In the genomic region with DNA sequence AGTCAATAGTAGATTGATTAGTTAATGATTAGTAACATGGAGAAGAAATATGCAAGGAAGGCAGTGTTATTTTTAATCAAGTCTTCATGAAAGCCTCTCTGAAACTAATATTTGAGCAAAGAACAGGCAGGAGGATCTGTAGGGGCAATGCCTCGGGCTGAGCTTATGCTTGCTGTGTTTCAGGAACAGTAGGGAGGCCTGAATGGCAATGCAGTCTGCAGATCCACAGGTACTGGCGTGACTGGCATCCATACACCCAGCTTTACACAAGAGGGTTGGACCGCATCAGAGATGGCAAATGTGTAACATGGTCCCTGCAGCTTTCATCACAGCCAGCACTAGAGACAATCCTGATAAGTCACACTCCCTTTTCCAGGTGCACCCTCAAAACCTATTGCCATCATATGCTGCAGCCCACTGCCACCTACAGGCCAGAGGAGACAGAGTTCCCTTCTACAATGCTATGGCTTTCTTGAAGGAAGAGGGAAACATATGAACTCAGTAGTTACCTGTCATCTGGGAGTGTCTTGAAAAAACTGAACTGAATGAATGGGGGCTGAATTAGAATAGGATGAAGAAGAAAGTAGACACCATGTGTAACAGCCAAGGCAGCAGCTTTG, we compare ENCODE assay signal across 8 cellular contexts.
DNase-seq lines count a peak whose midpoint lies in the region; ATAC-seq and TF ChIP-seq lines count a peak whose summit lies in the region.

No MANE protein-coding gene starts in this region.

- no peak for TF ChIP-seq EP300 in tibial nerve (IDR thresholded peaks at IDR 0.05)

- no peaks in the 10 kb centered on the region for H3K9me3 ChIP-seq in tibial nerve

- H3K4me3 Mint-ChIP-seq in activated CD8-positive, alpha-beta T cell treated with anti-CD3 and anti-CD28 coated beads, Interleukin-2, amount 10 ng/mL, durations not matched to agents 7 days and 5 days = no peak overlapping the region

- no peaks in the 10 kb centered on the region for H3K4me1 Mint-ChIP-seq in activated CD8-positive, alpha-beta T cell treated with anti-CD3 and anti-CD28 coated beads, Interleukin-2, amount 10 ng/mL, durations not matched to agents 7 days and 5 days (ENCODE audit: low read depth)

- H3K36me3 ChIP-seq in GM06990 (ENCODE audit: control insufficient read depth, insufficient read depth, low read length) = no peaks in the 10 kb centered on the region
- no peaks in the 10 kb centered on the region for H3K36me3 ChIP-seq in tibial nerve

- H3K27ac ChIP-seq in tibial nerve = no peak overlapping the region

- H3K27me3 Mint-ChIP-seq in activated CD8-positive, alpha-beta T cell treated with anti-CD3 and anti-CD28 coated beads, Interleukin-2, amount 10 ng/mL, durations not matched to agents 7 days and 5 days (ENCODE audit: low read depth) = no peaks in the 10 kb centered on the region

- no peak overlapping the region for H3K4me3 ChIP-seq in GM06990 (replicated peaks; ENCODE audit: low read depth, low read length)
- H3K4me3 ChIP-seq in tibial nerve = no peak overlapping the region

- DNase-seq in GM06990 (ENCODE audit: extremely low read depth, insufficient read length) = no peak
- DNase-seq in NAMALWA (ENCODE audit: low spot score) = peak; percentile 51
- DNase-seq in activated CD8-positive, alpha-beta T cell treated with anti-CD3 and anti-CD28 coated beads, Interleukin-2, amount 10 ng/mL, durations not matched to agents 7 days and 5 days = peak; percentile 21
- peak; percentile 71 for DNase-seq in iPS-NIHi11 (ENCODE audit: low spot score)
- peak in 1 of 2 donors; percentile 22 for DNase-seq in tibial nerve (ENCODE audit: low spot score in 2 of 2)

- peak; percentile 64 for ATAC-seq in GM21786 (IDR thresholded peaks at IDR 0.05; ENCODE audit: unreplicated experiment)
- no peak for ATAC-seq in activated CD8-positive, alpha-beta T cell treated with anti-CD3 and anti-CD28 coated beads, Interleukin-2, amount 10 ng/mL, durations not matched to agents 7 days and 5 days
- ATAC-seq in HG03378 (IDR thresholded peaks at IDR 0.05; ENCODE audit: unreplicated experiment) = no peak
- no peak for ATAC-seq in HG03097 (IDR thresholded peaks at IDR 0.05; ENCODE audit: low FRiP score, unreplicated experiment)

- TF ChIP-seq POLR2A in tibial nerve (IDR thresholded peaks at IDR 0.05) = no peak

- 63 to 68% methylated on average over 3 of the region's 3 CpGs for WGBS in tibial nerve, 2 donors

- no peak overlapping the region for H3K27ac Mint-ChIP-seq in activated CD8-positive, alpha-beta T cell treated with anti-CD3 and anti-CD28 coated beads, Interleukin-2, amount 10 ng/mL, durations not matched to agents 7 days and 5 days

- H3K36me3 Mint-ChIP-seq in activated CD8-positive, alpha-beta T cell treated with anti-CD3 and anti-CD28 coated beads, Interleukin-2, amount 10 ng/mL, durations not matched to agents 7 days and 5 days (ENCODE audit: low read depth) = no peaks in the 10 kb centered on the region

- H3K27me3 ChIP-seq in GM06990 (replicated peaks; ENCODE audit: control insufficient read depth, insufficient read depth, low read length) (no peaks in the 10 kb centered on the region), tibial nerve (no peaks in the 10 kb centered on the region)

- POLR2A ChIA-PET in activated CD8-positive, alpha-beta T cell treated with anti-CD3 and anti-CD28 coated beads, Interleukin-2, amount 10 ng/mL, durations not matched to agents 7 days and 5 days (lab: Charles Lee) = no interaction called here

- H3K4me1 ChIP-seq in tibial nerve = no peaks in the 10 kb centered on the region

- no peaks in the 10 kb centered on the region for H3K9me3 Mint-ChIP-seq in activated CD8-positive, alpha-beta T cell treated with anti-CD3 and anti-CD28 coated beads, Interleukin-2, amount 10 ng/mL, durations not matched to agents 7 days and 5 days (ENCODE audit: insufficient read depth)

- CTCF ChIA-PET in activated CD8-positive, alpha-beta T cell treated with anti-CD3 and anti-CD28 coated beads, Interleukin-2, amount 10 ng/mL, durations not matched to agents 7 days and 5 days (lab: Charles Lee) = no interaction called here

- peak; percentile 89 for TF ChIP-seq CTCF in GM06990 (IDR thresholded peaks at IDR 0.05; ENCODE audit: insufficient read depth, low read length, poor library complexity, severe bottlenecking)
- peak; percentile 23 to 42 (median 37) for TF ChIP-seq CTCF in tibial nerve (IDR thresholded peaks at IDR 0.05)
